ENCODE assay signal across 17 cellular contexts in genomic region chr10:113937756-113938155, GRCh38.
DNase-seq lines count a peak whose midpoint lies in the region; ATAC-seq and TF ChIP-seq lines count a peak whose summit lies in the region.
"Had no signal": no experiment of that assay in that cellular context is flagged by ENCODE, and none has a peak within 500 bp of the region (broad histone marks: within the 10 kb centered on the region; RNA-seq: fewer than 3 reads in every experiment).

No MANE protein-coding gene starts in this region.

- H3K27me3 ChIP-seq in body of pancreas, result no peaks in the 10 kb centered on the region
- no peaks in the 10 kb centered on the region for H3K27me3 ChIP-seq in stomach

- peak overlapping the region in 2 of 4 donors; percentile 16 to 24 for H3K27ac ChIP-seq in body of pancreas
- peak overlapping the region in 3 of 5 donors; percentile 14 to 28 (median 22) for H3K27ac ChIP-seq in stomach

- peaks cover 13% of the 10 kb centered on the region for H3K4me1 ChIP-seq in body of pancreas
- H3K4me1 ChIP-seq in mucosa of descending colon (ENCODE audit: low read depth), result no peaks in the 10 kb centered on the region
- peaks cover 0 to 6% (median 2%) of the 10 kb centered on the region in 4 donors for H3K4me1 ChIP-seq in stomach

- H3K36me3 ChIP-seq in body of pancreas (replicated peaks in 1 of 2; ENCODE audit: insufficient read depth in 1 of 2, low read depth in 2 of 2) (no peaks in the 10 kb centered on the region), mucosa of descending colon (ENCODE audit: low read depth) (no peaks in the 10 kb centered on the region), stomach (no peaks in the 10 kb centered on the region)

- 12 to 17% methylated on average over 7 of the region's 7 CpGs for WGBS in body of pancreas, 2 donors
- WGBS in stomach, 5 donors, result 30 to 50% (median 44%) methylated on average over 7 of the region's 7 CpGs

- TF ChIP-seq CTCF in body of pancreas (IDR thresholded peaks at IDR 0.05) (no peak), mucosa of descending colon (IDR thresholded peaks at IDR 0.05) (no peak), stomach (IDR thresholded peaks at IDR 0.05) (no peak)

- peak; percentile 89 for ATAC-seq in body of pancreas
- peak; percentile 78 for ATAC-seq in left lobe of liver
- peak; percentile 45 for ATAC-seq in mucosa of descending colon
- no peak for ATAC-seq in HG03095 (IDR thresholded peaks at IDR 0.05; ENCODE audit: unreplicated experiment)
- ATAC-seq: GM23338, HCT116 had no signal

- DNase-seq in body of pancreas (peak; percentile 44 to 72 (median 56)), left lobe of liver (ENCODE audit: low spot score) (peak; percentile 79), mucosa of descending colon (no peak), stomach (no peak), UCSD-AML1 (lab: John Stamatoyannopoulos, UW; ENCODE audit: unreplicated experiment) (no peak), NCI-H2081 treated with DMSO at 0.1 percent for 48 hours (lab: John Stamatoyannopoulos, UW) (no peak)
- DNase-seq: C1 segment of cervical spinal cord; Calu3; CD4-positive, alpha-beta memory T cell; COR-L47; DMS53; DMS79 treated with DMSO at 0.1 percent for 48 hours; GF-D8; H9 had no signal

- no peak for TF ChIP-seq EP300 in stomach (IDR thresholded peaks at IDR 0.05)

- intact Hi-C loops in body of pancreas (cut with DNase I), result loop anchor here (10.0 kb wide), 1 partner anchor 177 kb away; no protein-coding TSS in a partner anchor
- intact Hi-C loops in mucosa of descending colon (cut with DNase I, micrococcal nuclease), result no loop called here
- intact Hi-C loops in stomach (cut with DNase I; ENCODE audit: low total_unique reads), result no loop called here

- no peak for TF ChIP-seq POLR2A in body of pancreas (IDR thresholded peaks at IDR 0.05)
- no peak for TF ChIP-seq POLR2A in stomach (IDR thresholded peaks at IDR 0.05)

- no peaks in the 10 kb centered on the region for H3K9me3 ChIP-seq in body of pancreas
- no peaks in the 10 kb centered on the region for H3K9me3 ChIP-seq in mucosa of descending colon
- H3K9me3 ChIP-seq in stomach, result no peaks in the 10 kb centered on the region

- H3K4me3 ChIP-seq in body of pancreas (no peak overlapping the region), mucosa of descending colon (no peak overlapping the region), stomach (no peak overlapping the region)
- H3K4me3 ChIP-seq: GM23338 had no signal

Comparison
In these comparisons a context has a peak if more than half of its experiments do, and no peak if none do; other contexts are left out.
1. DNase-seq: peak in body of pancreas (4 of 4) and left lobe of liver (single experiment); none in mucosa of descending colon (0 of 3), stomach (single experiment), UCSD-AML1 (single experiment) and NCI-H2081 treated with DMSO at 0.1 percent for 48 hours (single experiment).